5 cellular contexts compared by ENCODE assay signal in genomic region chr17:19353401-19353800, GRCh38. TPM values are rescaled to one million over a fixed set of nuclear protein-coding genes. Genes with fewer than 3 reads are reported as not detected.
"Had no signal": no experiment of that assay in that cellular context is flagged by ENCODE, and none has a peak within 500 bp of the region (broad histone marks: within the 10 kb centered on the region; RNA-seq: fewer than 3 reads in every experiment).

No MANE protein-coding gene starts in this region.

RNA-seq across cellular contexts. Expression of gene MFAP4, which starts 33.6 kb away (rescaled TPM):
- total RNA-seq: MCF 10A, NCI-H460, PC-9 had no signal

RNA-seq across cellular contexts. Expression of gene RNF112, which starts 57.6 kb away (rescaled TPM):
- total RNA-seq: LHCN-M2, MCF 10A, SJSA1 had no signal
